ENCODE assay signal across 20 cellular contexts in genomic region chr1:175889044-175889443, GRCh38.
"Had no signal": no experiment of that assay in that cellular context is flagged by ENCODE, and none has a peak within 500 bp of the region (broad histone marks: within the 10 kb centered on the region; RNA-seq: fewer than 3 reads in every experiment).

No MANE protein-coding gene starts in this region.

- H3K4me1 ChIP-seq: spleen had no signal

- H3K9me3 ChIP-seq: spleen, tibial nerve had no signal

- H3K27ac ChIP-seq: brain microvascular endothelial cell, heart right ventricle, spleen, tibial nerve had no signal

- H3K27me3 ChIP-seq: brain microvascular endothelial cell, heart right ventricle, tibial nerve had no signal

- H3K4me3 ChIP-seq: heart right ventricle, spleen, tibial nerve had no signal

- ATAC-seq: effector memory CD8-positive, alpha-beta T cell; heart right ventricle; natural killer cell treated with Interleukin-12 subunit alpha and Interleukin-12 subunit beta and Interleukin-15 and Interleukin-18, amount 100 ng/mL, for 72 hours; right cardiac atrium had no signal

- H3K36me3 ChIP-seq: brain microvascular endothelial cell, heart right ventricle, spleen, tibial nerve had no signal

- DNase-seq: activated CD4-positive, alpha-beta T cell treated with anti-CD3 and anti-CD28 coated beads for 4 hours; activated CD4-positive, alpha-beta T cell treated with anti-CD3 and anti-CD28 coated beads, Interleukin-2, amount 50 U/mL, for 48 hours; activated CD8-positive, alpha-beta memory T cell treated with anti-CD3 and anti-CD28 coated beads for 24 hours; activated gamma-delta T cell treated with Interleukin-2 at 50 U/mL for 16 hours; activated naive CD4-positive, alpha-beta T cell treated with anti-CD3 and anti-CD28 coated beads, Interleukin-2, amount 50 U/mL, for 16 hours; activated T-cell treated with anti-CD3 and anti-CD28 coated beads, Interleukin-2, amount 50 U/mL, for 24 hours; amniotic stem cell; brain microvascular endothelial cell; cortex of kidney; effector memory CD8-positive, alpha-beta T cell; foreskin melanocyte; heart right ventricle; mammary epithelial cell; midbrain; right cardiac atrium; spleen; stimulated activated CD4-positive, alpha-beta T cell treated with anti-CD3 and anti-CD28 coated beads, Interleukin-2, amount 100 ng/mL, for 48 hours; stimulated activated naive CD4-positive, alpha-beta T cell treated with Interleukin-2 at 50 U/mL for 16 hours had no signal
